In genomic region chr16:87924041-87924851, GRCh38 we compare ENCODE assay signal across 11 cellular contexts. TPM values are rescaled to one million over a fixed set of nuclear protein-coding genes. Genes with fewer than 3 reads are reported as not detected.
DNase-seq lines count a peak whose midpoint lies in the region; TF ChIP-seq lines count a peak whose summit lies in the region.
"Had no signal": no experiment of that assay in that cellular context is flagged by ENCODE, and none has a peak within 500 bp of the region (broad histone marks: within the 10 kb centered on the region; RNA-seq: fewer than 3 reads in every experiment).

No MANE protein-coding gene starts in this region.

- no peaks in the 10 kb centered on the region for H3K9me2 ChIP-seq in Karpas-422 (replicated peaks; ENCODE audit: insufficient read depth, low read length)

- H3K4me3 Mint-ChIP-seq in type B pancreatic cell = no peak overlapping the region

- H3K79me2 ChIP-seq in mammary epithelial cell (ENCODE audit: insufficient read depth, low read length) (no peaks in the 10 kb centered on the region), Karpas-422 (ENCODE audit: low read length) (no peaks in the 10 kb centered on the region)

- TF ChIP-seq CTCF in mammary epithelial cell (conservative IDR thresholded peaks at IDR 0.05 in 1 of 2, IDR thresholded peaks at IDR 0.05 in 1 of 2; ENCODE audit: extremely low read depth in 1 of 2, insufficient read depth in 1 of 2, low read depth in 1 of 2, low read length in 2 of 2) (no peak), breast epithelium (IDR thresholded peaks at IDR 0.05) (no peak), WERI-Rb-1 (IDR thresholded peaks at IDR 0.05; ENCODE audit: low read depth, low read length) (no peak), type B pancreatic cell (conservative IDR thresholded peaks at IDR 0.05) (no peak)

- no peak overlapping the region for H3K27ac ChIP-seq in mammary epithelial cell (ENCODE audit: insufficient read depth, low read depth, low read length)
- no peak overlapping the region for H3K27ac ChIP-seq in breast epithelium
- H3K27ac ChIP-seq in Karpas-422 (ENCODE audit: low read length) = no peak overlapping the region
- H3K27ac ChIP-seq in WERI-Rb-1 = peak overlapping the region; percentile 59
- H3K27ac ChIP-seq: A549, vagina had no signal

- H3K27me3 ChIP-seq in mammary epithelial cell (ENCODE audit: insufficient read depth, low read length) = peaks cover 1% of the 10 kb centered on the region
- H3K27me3 ChIP-seq in breast epithelium = no peaks in the 10 kb centered on the region
- H3K27me3 ChIP-seq in Karpas-422 (ENCODE audit: low read length) = no peaks in the 10 kb centered on the region
- no peaks in the 10 kb centered on the region for H3K27me3 ChIP-seq in WERI-Rb-1 (ENCODE audit: insufficient read depth, low read depth, severe bottlenecking)
- H3K27me3 ChIP-seq: vagina had no signal

- no peaks in the 10 kb centered on the region for H4K20me1 ChIP-seq in mammary epithelial cell (ENCODE audit: insufficient read depth, low read length)
- H4K20me1 ChIP-seq in Karpas-422 (ENCODE audit: insufficient read depth, low read depth, low read length) = no peaks in the 10 kb centered on the region

- H3K9me3 ChIP-seq in mammary epithelial cell (replicated peaks; ENCODE audit: insufficient read depth, low read length) (no peaks in the 10 kb centered on the region), breast epithelium (no peaks in the 10 kb centered on the region), Karpas-422 (ENCODE audit: low read length) (no peaks in the 10 kb centered on the region), WERI-Rb-1 (ENCODE audit: severe bottlenecking) (no peaks in the 10 kb centered on the region)
- H3K9me3 ChIP-seq: A549, vagina had no signal

- peak overlapping the region; percentile 21 for H3K27ac Mint-ChIP-seq in type B pancreatic cell

- DNase-seq in mammary epithelial cell (peak; percentile 56), breast epithelium (ENCODE audit: low spot score in 2 of 2) (no peak), Karpas-422 (peak; percentile 54), WERI-Rb-1 (peak; percentile 26), type B pancreatic cell (ENCODE audit: extremely low spot score, unreplicated experiment) (no peak), H4 (ENCODE audit: low spot score) (no peak), KG1 (lab: John Stamatoyannopoulos, UW) (no peak), LoVo (ENCODE audit: low spot score) (no peak)

- H3K4me2 ChIP-seq in mammary epithelial cell (ENCODE audit: insufficient read depth, low read depth, low read length) (peak overlapping the region; percentile 45), Karpas-422 (ENCODE audit: low read depth, low read length, poor library complexity, severe bottlenecking) (peak overlapping the region; percentile 12)
- H3K4me2 ChIP-seq: A549 had no signal

- no peaks in the 10 kb centered on the region for H3K27me3 Mint-ChIP-seq in type B pancreatic cell

- H2AFZ ChIP-seq in mammary epithelial cell (ENCODE audit: low read depth, low read length) = peak overlapping the region; percentile 84
- H2AFZ ChIP-seq in Karpas-422 (ENCODE audit: low read length) = no peak overlapping the region

- intact Hi-C loops in mammary epithelial cell (cut with micrococcal nuclease) = no loop called here
- intact Hi-C loops in breast epithelium (cut with DNase I; ENCODE audit: low total_unique reads) = no loop called here

- dilution Hi-C loops in mammary epithelial cell (cut with HindIII; ENCODE audit: low sequenced_read_pairs) = no loop called here

- no TSS peak for BruUV-seq in mammary epithelial cell (replicated peaks; lab: Mats Ljungman, UMichigan)

- no peak overlapping the region for H3K4me3 ChIP-seq in mammary epithelial cell (replicated peaks in 1 of 3; ENCODE audit: insufficient read depth in 1 of 3, low read depth in 2 of 3, low read length in 3 of 3)
- peak overlapping the region in 1 of 3 donors; percentile 19 for H3K4me3 ChIP-seq in breast epithelium
- no peak overlapping the region for H3K4me3 ChIP-seq in Karpas-422 (ENCODE audit: low read length)
- H3K4me3 ChIP-seq in WERI-Rb-1 (ENCODE audit: low read depth, low read length) = no peak overlapping the region
- H3K4me3 ChIP-seq: A549, vagina had no signal

- CTCF ChIA-PET in mammary epithelial cell (lab: Charles Lee; ENCODE audit: low non-redundant PET) = no interaction called here

- in situ Hi-C loops in mammary epithelial cell (cut with MboI; ENCODE audit: low sequenced_read_pairs in 2 of 2) = loop anchor here in 1 of 2 donors (25.0 kb wide), 1 partner anchor 337 kb away; no protein-coding TSS in a partner anchor

- peaks cover 4% of the 10 kb centered on the region for H3K4me1 Mint-ChIP-seq in type B pancreatic cell (ENCODE audit: unreplicated experiment)

- no peak for TF ChIP-seq POLR2A in breast epithelium (IDR thresholded peaks at IDR 0.05)

- 45% methylated on average over 26 of the region's 30 CpGs for WGBS in mammary epithelial cell (ENCODE audit: low coverage, missing lambda C conversion rate)

- no peaks in the 10 kb centered on the region for H3K9me3 Mint-ChIP-seq in type B pancreatic cell

- H3K36me3 ChIP-seq in mammary epithelial cell (ENCODE audit: insufficient read depth, low read length) = no peaks in the 10 kb centered on the region
- no peaks in the 10 kb centered on the region for H3K36me3 ChIP-seq in breast epithelium
- H3K36me3 ChIP-seq in Karpas-422 (ENCODE audit: insufficient read depth, low read length) = no peaks in the 10 kb centered on the region
- no peaks in the 10 kb centered on the region for H3K36me3 ChIP-seq in WERI-Rb-1
- H3K36me3 ChIP-seq: vagina had no signal

- H3K4me1 ChIP-seq in mammary epithelial cell (ENCODE audit: insufficient read depth, low read length) (peaks cover 13% of the 10 kb centered on the region), breast epithelium (no peaks in the 10 kb centered on the region), Karpas-422 (ENCODE audit: low read length) (peaks cover 21% of the 10 kb centered on the region)
- H3K4me1 ChIP-seq: A549, vagina had no signal

- H3K9ac ChIP-seq in mammary epithelial cell (ENCODE audit: insufficient read depth, low read length) (no peak overlapping the region), Karpas-422 (ENCODE audit: low read length) (no peak overlapping the region)

- no peaks in the 10 kb centered on the region for H3K36me3 Mint-ChIP-seq in type B pancreatic cell

RNA-seq across cellular contexts. Expression of gene CA5A, which starts 12.1 kb away (rescaled TPM):
- total RNA-seq in mammary epithelial cell = not detected
- not detected for polyA plus RNA-seq in mammary epithelial cell
- polyA minus RNA-seq in mammary epithelial cell = not detected
- total RNA-seq in breast epithelium = not detected
- not detected in 2 replicates for total RNA-seq in Karpas-422 (2014; rRNA removed; shearing (Covaris generic); ENCODE audit: low replicate concordance)
- total RNA-seq in type B pancreatic cell (ENCODE audit: low replicate concordance) = 0.70 TPM in 1 of 2 replicates, not detected in the other
- not detected in 2 replicates for total RNA-seq in H4 (2014; rRNA removed; shearing (Covaris generic))
- total RNA-seq: M059J, vagina had no signal
- polyA plus RNA-seq: A549 had no signal

RNA-seq across cellular contexts. Expression of gene BANP, which starts 27.0 kb away (rescaled TPM):
- total RNA-seq in mammary epithelial cell (10 to 100 TPM; 12.5 to 18.8 TPM), breast epithelium (10 to 100 TPM; 21.9 to 45.4 (median 32.4) TPM), type B pancreatic cell (ENCODE audit: low replicate concordance) (28.3 and 36.9 TPM in 2 replicates)
- 15.3 TPM for polyA plus RNA-seq in mammary epithelial cell
- polyA minus RNA-seq in mammary epithelial cell = 23.3 TPM
- 30.1 and 36.5 TPM in 2 replicates for total RNA-seq in Karpas-422 (2014; rRNA removed; shearing (Covaris generic); ENCODE audit: low replicate concordance)
- total RNA-seq in H4 (2014; rRNA removed; shearing (Covaris generic)) = 14.1 and 15.6 TPM in 2 replicates

RNA-seq across cellular contexts. Expression of gene SLC7A5, which starts 54.9 kb away (rescaled TPM):
- total RNA-seq in mammary epithelial cell (1,000 to 10,000 TPM; 1,822 to 2,475 TPM), breast epithelium (1 to 10 TPM in 2 of 3 donors, under 1 TPM in 1; 0.48 to 7.3 (median 5.9) TPM), type B pancreatic cell (ENCODE audit: low replicate concordance) (40.4 and 51.2 TPM in 2 replicates)
- 680 TPM for polyA plus RNA-seq in mammary epithelial cell
- 936 TPM for polyA minus RNA-seq in mammary epithelial cell
- 163 and 177 TPM in 2 replicates for total RNA-seq in Karpas-422 (2014; rRNA removed; shearing (Covaris generic); ENCODE audit: low replicate concordance)
- 143 and 153 TPM in 2 replicates for total RNA-seq in H4 (2014; rRNA removed; shearing (Covaris generic))

Comparison
In these comparisons a context has a peak if more than half of its experiments do, and no peak if none do; other contexts are left out.
1. DNase-seq: peak in mammary epithelial cell (single experiment), Karpas-422 (single experiment) and WERI-Rb-1 (single experiment); none in breast epithelium (0 of 2), type B pancreatic cell (single experiment), H4 (single experiment), KG1 (single experiment) and LoVo (single experiment).
2. RNA of gene SLC7A5, which starts 54.9 kb away (total RNA-seq): 1,822 to 2,475 TPM in mammary epithelial cell; 163 to 177 TPM in Karpas-422, 143 to 153 TPM in H4, 40.4 to 51.2 TPM in type B pancreatic cell and 0.48 to 7.3 TPM in breast epithelium; every median in the first group is over 10 times any median in the second.